Comparison of ENCODE assay signal across 15 cellular contexts in the genomic region with DNA sequence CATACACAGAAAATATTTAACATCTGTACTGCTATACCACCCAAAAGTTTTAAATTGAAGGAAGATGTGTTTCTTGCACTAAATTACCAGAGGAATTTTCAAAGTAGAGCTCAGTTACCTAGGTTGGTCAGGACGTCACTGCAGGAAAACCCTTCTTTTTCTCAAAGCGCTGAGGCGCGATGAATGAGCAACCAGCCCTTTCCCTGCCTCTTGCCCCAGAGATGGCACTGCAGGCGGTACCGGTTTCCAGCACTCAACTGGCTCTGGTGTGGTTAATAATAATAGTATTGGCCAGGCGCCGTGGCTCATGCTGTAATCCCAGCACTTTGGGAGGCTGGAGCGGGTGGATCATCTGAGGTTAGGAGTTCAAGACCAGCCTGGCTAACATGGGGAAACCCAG. TPM values are rescaled to one million over a fixed set of nuclear protein-coding genes. Genes with fewer than 3 reads are reported as not detected.
A peak's percentile ranks its signal among the peaks of the same experiment; 100 is the strongest.
DNase-seq lines count a peak whose midpoint lies in the region; ATAC-seq and TF ChIP-seq lines count a peak whose summit lies in the region.
"Had no signal": no experiment of that assay in that cellular context is flagged by ENCODE, and none has a peak within 500 bp of the region (broad histone marks: within the 10 kb centered on the region; RNA-seq: fewer than 3 reads in every experiment).

No MANE protein-coding gene starts in this region.

- H3F3A ChIP-seq in neural progenitor cell (ENCODE audit: low read depth): peaks cover 26% of the 10 kb centered on the region

- H3K27me3 ChIP-seq in neural progenitor cell: no peaks in the 10 kb centered on the region
- H3K27me3 ChIP-seq: SJSA1 had no signal

- peaks cover 20% of the 10 kb centered on the region for H3K27me3 Mint-ChIP-seq in neural progenitor cell (ENCODE audit: insufficient read depth, low read depth)
- H3K27me3 Mint-ChIP-seq in activated naive CD8-positive, alpha-beta T cell treated with anti-CD3 and anti-CD28 coated beads for 36 hours: no peaks in the 10 kb centered on the region

- H3K4me3 Mint-ChIP-seq in neural progenitor cell: no peak overlapping the region
- no peak overlapping the region for H3K4me3 Mint-ChIP-seq in activated naive CD8-positive, alpha-beta T cell treated with anti-CD3 and anti-CD28 coated beads for 36 hours
- H3K4me3 Mint-ChIP-seq: B cell; CD4-positive, CD25-positive, alpha-beta regulatory T cell had no signal

- H2AFZ ChIP-seq in neural progenitor cell (replicated peaks): no peak overlapping the region

- no peak overlapping the region for H3K27ac Mint-ChIP-seq in neural progenitor cell
- H3K27ac Mint-ChIP-seq in activated naive CD8-positive, alpha-beta T cell treated with anti-CD3 and anti-CD28 coated beads for 36 hours: no peak overlapping the region
- H3K27ac Mint-ChIP-seq: B cell had no signal

- ATAC-seq in HG02759 (IDR thresholded peaks at IDR 0.05; ENCODE audit: unreplicated experiment): no peak
- no peak for ATAC-seq in activated CD4-positive, CD25-positive, alpha-beta regulatory T cell treated with anti-CD3 and anti-CD28 coated beads, Interleukin-2, amount 50 U/mL, for 24 hours

- TF ChIP-seq CTCF in neural progenitor cell (IDR thresholded peaks at IDR 0.05): no peak

- peaks cover 30% of the 10 kb centered on the region for H3K4me1 ChIP-seq in neural progenitor cell

- H3K9me3 Mint-ChIP-seq in neural progenitor cell: no peaks in the 10 kb centered on the region
- H3K9me3 Mint-ChIP-seq in activated naive CD8-positive, alpha-beta T cell treated with anti-CD3 and anti-CD28 coated beads for 36 hours: no peaks in the 10 kb centered on the region
- H3K9me3 Mint-ChIP-seq: CD4-positive, CD25-positive, alpha-beta regulatory T cell had no signal

- H3K9me3 ChIP-seq in neural progenitor cell (ENCODE audit: low read depth): no peaks in the 10 kb centered on the region
- H3K9me3 ChIP-seq: HAP-1, SJSA1 had no signal

- no peak overlapping the region for H3K4me3 ChIP-seq in neural progenitor cell
- H3K4me3 ChIP-seq: HAP-1, SJSA1 had no signal

- H3K9ac ChIP-seq in neural progenitor cell: no peak overlapping the region

- peak overlapping the region; percentile 67 for H3K4me2 ChIP-seq in neural progenitor cell

- H4K20me1 ChIP-seq in neural progenitor cell (ENCODE audit: low read depth): no peaks in the 10 kb centered on the region

- no peaks in the 10 kb centered on the region for H3K36me3 Mint-ChIP-seq in neural progenitor cell
- no peaks in the 10 kb centered on the region for H3K36me3 Mint-ChIP-seq in activated naive CD8-positive, alpha-beta T cell treated with anti-CD3 and anti-CD28 coated beads for 36 hours
- H3K36me3 Mint-ChIP-seq: CD4-positive, CD25-positive, alpha-beta regulatory T cell had no signal

- DNase-seq in DMS79 (lab: John Stamatoyannopoulos, UW) (peak; percentile 62), NCI-H2029 (lab: John Stamatoyannopoulos, UW) (peak; percentile 31), glomerular visceral epithelial cell (ENCODE audit: extremely low spot score) (peak; percentile 7), neural progenitor cell (ENCODE audit: low spot score) (peak; percentile 64)
- no peak for DNase-seq in activated naive CD8-positive, alpha-beta T cell treated with anti-CD3 and anti-CD28 coated beads for 36 hours
- DNase-seq: Calu3; CD4-positive, CD25-positive, alpha-beta regulatory T cell; DND-41; NCI-H524 treated with DMSO at 0.1 percent for 48 hours; PC-3 had no signal

- H3K27ac ChIP-seq in neural progenitor cell: peak overlapping the region; percentile 65
- H3K27ac ChIP-seq: SJSA1 had no signal

- no peaks in the 10 kb centered on the region for H3K79me2 ChIP-seq in neural progenitor cell (ENCODE audit: low read depth)

- peaks cover 27% of the 10 kb centered on the region for H3K4me1 Mint-ChIP-seq in neural progenitor cell
- no peaks in the 10 kb centered on the region for H3K4me1 Mint-ChIP-seq in activated naive CD8-positive, alpha-beta T cell treated with anti-CD3 and anti-CD28 coated beads for 36 hours
- H3K4me1 Mint-ChIP-seq: B cell had no signal

- no peaks in the 10 kb centered on the region for H3K36me3 ChIP-seq in neural progenitor cell
- H3K36me3 ChIP-seq: HAP-1, SJSA1 had no signal

RNA-seq across cellular contexts. Expression of a gene that starts 49.3 kb away (rescaled TPM):
- total RNA-seq in neural progenitor cell (ENCODE audit: low replicate concordance): 66.5 and 71.3 TPM in 2 replicates
- total RNA-seq in activated naive CD8-positive, alpha-beta T cell treated with anti-CD3 and anti-CD28 coated beads for 36 hours: under 1 TPM in 1 of 2 experiments, not detected in 1; 0.14 TPM

Comparison
In these comparisons a context has a peak if more than half of its experiments do, and no peak if none do; other contexts are left out.
1. RNA of a gene that starts 49.3 kb away (total RNA-seq): 66.5 to 71.3 TPM in neural progenitor cell; 0.14 TPM in activated naive CD8-positive, alpha-beta T cell treated with anti-CD3 and anti-CD28 coated beads for 36 hours; every median in the first group is over 10 times any median in the second.